ENCODE assay signal across 1 cellular context in genomic region chr16:1206786-1207185, GRCh38.
TF ChIP-seq lines count a peak whose summit lies in the region.

No MANE protein-coding gene starts in this region.

TF ChIP-seq in H1, 55 proteins besides CTCF, POLR2A, EP300 and RAD21:
- no peak for TF ChIP-seq SAP30 (IDR thresholded peaks at IDR 0.05; ENCODE audit: insufficient read depth, insufficient replicate concordance, low read length)
